ENCODE assay signal across 3 cellular contexts in the genomic region with DNA sequence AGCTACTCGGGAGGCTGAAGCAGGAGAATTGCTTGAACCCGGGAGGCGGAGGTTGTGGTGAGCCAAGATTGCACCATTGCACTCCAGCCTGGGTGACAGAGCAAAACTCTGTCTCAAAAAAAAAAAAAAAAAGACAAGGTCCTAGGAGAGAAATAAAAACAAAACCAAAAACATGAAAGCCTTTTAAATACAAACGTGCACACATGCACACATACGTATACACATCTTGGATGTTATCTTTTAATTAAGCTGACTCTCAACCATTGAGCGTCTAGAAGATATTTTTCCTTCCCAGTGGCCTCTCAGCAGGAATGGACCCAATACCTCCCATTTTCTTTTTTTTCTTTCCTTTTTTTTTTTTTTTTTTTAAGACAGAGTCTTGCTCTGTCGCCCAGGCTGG. TPM values are rescaled to one million over a fixed set of nuclear protein-coding genes. Genes with fewer than 3 reads are reported as not detected.
"Had no signal": no experiment of that assay in that cellular context is flagged by ENCODE, and none has a peak within 500 bp of the region (broad histone marks: within the 10 kb centered on the region; RNA-seq: fewer than 3 reads in every experiment).

No MANE protein-coding gene starts in this region.

RNA-seq across cellular contexts. Expression of gene SOAT2, which starts 9.1 kb away (rescaled TPM):
- total RNA-seq: M059J, Right ventricle myocardium superior, SJSA1 had no signal
